ENCODE assay signal across 19 cellular contexts in the genomic region with DNA sequence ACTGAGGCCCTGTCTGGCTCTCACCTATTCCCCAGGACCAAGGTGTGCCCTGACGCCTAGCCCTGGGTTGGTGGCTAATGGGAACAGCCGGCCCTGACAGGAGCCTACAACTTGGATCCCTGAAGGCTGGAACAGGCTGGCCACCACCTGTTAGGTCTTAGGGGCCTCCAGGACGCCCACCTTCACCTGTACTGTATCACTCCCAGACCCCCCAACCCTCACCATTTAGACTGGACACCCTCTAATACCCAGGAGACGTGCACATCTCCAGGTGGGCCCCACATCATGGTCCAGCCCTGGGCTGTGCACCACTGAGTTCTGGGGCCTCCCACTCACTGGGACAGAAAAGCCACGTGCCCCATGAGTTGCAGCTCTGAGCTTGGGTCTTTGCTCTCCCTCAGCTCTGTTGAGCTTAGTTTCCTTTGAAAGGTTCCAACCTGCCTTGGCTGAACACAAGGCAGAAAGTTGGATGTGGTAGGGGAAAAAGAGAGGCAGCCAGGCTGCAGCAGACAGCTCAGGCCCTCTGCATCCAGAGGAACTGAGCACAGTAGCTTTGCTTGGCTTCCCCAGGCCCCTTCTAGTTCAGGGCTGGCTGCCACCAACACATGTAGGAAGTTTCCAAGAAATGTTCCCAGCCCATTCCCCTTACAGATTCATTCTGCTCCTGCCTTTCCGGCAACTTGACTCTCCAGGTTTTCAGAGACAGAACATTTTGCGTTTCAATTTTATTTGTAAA.
DNase-seq lines count a peak whose midpoint lies in the region; TF ChIP-seq lines count a peak whose summit lies in the region.
"Had no signal": no experiment of that assay in that cellular context is flagged by ENCODE, and none has a peak within 500 bp of the region (broad histone marks: within the 10 kb centered on the region; RNA-seq: fewer than 3 reads in every experiment).

No MANE protein-coding gene starts in this region.

- H3K9me3 ChIP-seq in osteoblast (ENCODE audit: low read depth, low read length) (no peaks in the 10 kb centered on the region), OCI-LY7 (ENCODE audit: low read length) (no peaks in the 10 kb centered on the region)
- H3K9me3 ChIP-seq: BLaER1 had no signal

- H2AFZ ChIP-seq in osteoblast (ENCODE audit: low read length) (peak overlapping the region; percentile 36), OCI-LY7 (ENCODE audit: low read length) (no peak overlapping the region)
- H2AFZ ChIP-seq: GM23248 had no signal

- H3K36me3 Mint-ChIP-seq in type B pancreatic cell, result no peaks in the 10 kb centered on the region

- H3K27me3 ChIP-seq in osteoblast (ENCODE audit: insufficient read depth, low read length), result no peaks in the 10 kb centered on the region
- H3K27me3 ChIP-seq: BLaER1 had no signal

- H4K20me1 ChIP-seq in osteoblast (ENCODE audit: insufficient read depth, low read length) (no peaks in the 10 kb centered on the region), OCI-LY7 (ENCODE audit: insufficient read depth, low read length) (no peaks in the 10 kb centered on the region)
- H4K20me1 ChIP-seq: BLaER1 had no signal

- H3K27ac ChIP-seq in osteoblast (ENCODE audit: low read depth, low read length), result peak overlapping the region; percentile 15
- no peak overlapping the region for H3K27ac ChIP-seq in OCI-LY7 (ENCODE audit: low read depth, low read length, poor library complexity, severe bottlenecking)
- H3K27ac ChIP-seq: BLaER1, HL-60 had no signal

- H3K4me2 ChIP-seq in osteoblast (ENCODE audit: insufficient read depth, low read length) (no peak overlapping the region), OCI-LY7 (ENCODE audit: low read length) (no peak overlapping the region)
- H3K4me2 ChIP-seq: BLaER1 had no signal

- peaks cover 11% of the 10 kb centered on the region for H3K4me1 Mint-ChIP-seq in type B pancreatic cell (ENCODE audit: unreplicated experiment)

- POLR2A ChIA-PET in GM10248 (lab: Yijun Ruan, JAX), result no interaction called here
- POLR2A ChIA-PET in OCI-LY7 (lab: Charles Lee), result interaction anchor here (1.1 kb wide), 1 partner anchor 63 kb away, joined by 3 read pairs; no protein-coding TSS in a partner anchor

- DNase-seq in GM10248 (ENCODE audit: extremely low spot score) (peak; percentile 9), ecto neural progenitor cell (ENCODE audit: low spot score) (peak; percentile 37), osteoblast (ENCODE audit: insufficient read length, low spot score, missing footprints) (no peak), type B pancreatic cell (ENCODE audit: extremely low spot score, unreplicated experiment) (peak; percentile 57), OCI-LY7 (ENCODE audit: low spot score) (no peak), SW480 (ENCODE audit: low spot score) (no peak)
- no peak for DNase-seq in stimulated activated CD4-positive, alpha-beta T cell treated with anti-CD3 and anti-CD28 coated beads, Interleukin-2, amount 100 ng/mL, for 48 hours
- DNase-seq: CD4-positive, alpha-beta T cell; COR-L47; DND-41; GM23248; H9; KG1; NCI-H1092 treated with DMSO at 0.1 percent for 48 hours; NCI-H1436 treated with DMSO at 0.1 percent for 48 hours; NCI-H1930; NCI-H748 treated with DMSO at 0.1 percent for 48 hours had no signal

- no peak overlapping the region for H3K4me3 ChIP-seq in osteoblast (ENCODE audit: insufficient read depth, low read length)
- H3K4me3 ChIP-seq in OCI-LY7 (ENCODE audit: low read depth, low read length, poor library complexity, severe bottlenecking), result no peak overlapping the region
- H3K4me3 ChIP-seq: BLaER1, GM23248 had no signal

- H3K4me3 Mint-ChIP-seq in type B pancreatic cell, result no peak overlapping the region
- H3K4me3 Mint-ChIP-seq: CD4-positive, alpha-beta T cell; H9 had no signal

- no peak for TF ChIP-seq CTCF in GM10248 (IDR thresholded peaks at IDR 0.05; ENCODE audit: control extremely low read depth, extremely low read depth, low read depth, missing control alignments)
- no peak for TF ChIP-seq CTCF in osteoblast (IDR thresholded peaks at IDR 0.05; ENCODE audit: extremely low read depth, low read depth, low read length)
- no peak for TF ChIP-seq CTCF in type B pancreatic cell (conservative IDR thresholded peaks at IDR 0.05)
- TF ChIP-seq CTCF in OCI-LY7 (conservative IDR thresholded peaks at IDR 0.05; ENCODE audit: low read length), result no peak

- H3K4me1 ChIP-seq in osteoblast (ENCODE audit: insufficient read depth, low read length), result peaks cover 45% of the 10 kb centered on the region
- H3K4me1 ChIP-seq in OCI-LY7 (ENCODE audit: insufficient read depth, low read length, poor library complexity, severe bottlenecking), result peaks cover 12% of the 10 kb centered on the region

- peaks cover 5% of the 10 kb centered on the region for H3K27me3 Mint-ChIP-seq in type B pancreatic cell

- H3K36me3 ChIP-seq in osteoblast (ENCODE audit: insufficient read depth, low read length) (no peaks in the 10 kb centered on the region), OCI-LY7 (ENCODE audit: insufficient read depth, low read length) (no peaks in the 10 kb centered on the region)
- H3K36me3 ChIP-seq: BLaER1 had no signal

- no TSS peak for BruUV-seq in OCI-LY7 (replicated peaks; lab: Mats Ljungman, UMichigan)

- CTCF ChIA-PET in GM10248 (lab: Yijun Ruan, JAX), result no interaction called here
- CTCF ChIA-PET in OCI-LY7 (lab: Charles Lee; ENCODE audit: unreplicated experiment), result no interaction called here

- no peaks in the 10 kb centered on the region for H3K9me3 Mint-ChIP-seq in type B pancreatic cell
- H3K9me3 Mint-ChIP-seq: CD4-positive, alpha-beta T cell had no signal

- H3K9me2 ChIP-seq in OCI-LY7 (ENCODE audit: insufficient read depth, low read length), result no peaks in the 10 kb centered on the region

- intact Hi-C loops in OCI-LY7 (cut with micrococcal nuclease; ENCODE audit: unreplicated experiment), result loop anchor here (10.0 kb wide), 1 partner anchor 413 kb away; no protein-coding TSS in a partner anchor

- H3K79me2 ChIP-seq in osteoblast (ENCODE audit: insufficient read depth, low read length), result no peaks in the 10 kb centered on the region
- H3K79me2 ChIP-seq in OCI-LY7 (ENCODE audit: insufficient read depth, low read depth, low read length), result no peaks in the 10 kb centered on the region

- no peak overlapping the region for H3K27ac Mint-ChIP-seq in type B pancreatic cell
- H3K27ac Mint-ChIP-seq: CD4-positive, alpha-beta T cell; H9 had no signal

Comparison
In these comparisons a context has a peak if more than half of its experiments do, and no peak if none do; other contexts are left out.
1. DNase-seq: peak in GM10248 (single experiment), ecto neural progenitor cell (single experiment) and type B pancreatic cell (single experiment); none in osteoblast (single experiment), OCI-LY7 (single experiment), stimulated activated CD4-positive, alpha-beta T cell treated with anti-CD3 and anti-CD28 coated beads, Interleukin-2, amount 100 ng/mL, for 48 hours (0 of 2) and SW480 (single experiment).